ENCODE assay signal across 17 cellular contexts in the genomic region with DNA sequence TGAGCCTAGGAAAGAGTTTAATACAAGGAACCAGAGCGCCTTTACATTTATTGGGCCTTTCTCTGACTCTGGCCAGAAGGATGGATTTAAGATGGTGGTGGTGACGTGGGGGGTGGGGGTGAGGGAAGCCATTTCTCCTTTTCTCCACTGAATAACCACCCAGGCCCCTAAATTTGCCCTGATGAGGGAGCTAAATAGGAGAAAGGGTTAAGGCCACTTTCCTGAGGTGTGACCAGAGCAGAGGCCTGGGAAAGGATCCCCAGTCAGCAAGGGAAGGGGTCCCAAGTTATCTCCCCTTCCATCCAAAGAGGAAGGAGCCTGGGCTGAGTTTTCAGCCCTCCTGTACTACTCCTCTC. TPM values are rescaled to one million over a fixed set of nuclear protein-coding genes. Genes with fewer than 3 reads are reported as not detected.
DNase-seq lines count a peak whose midpoint lies in the region; ATAC-seq and TF ChIP-seq lines count a peak whose summit lies in the region.
"Had no signal": no experiment of that assay in that cellular context is flagged by ENCODE, and none has a peak within 500 bp of the region (broad histone marks: within the 10 kb centered on the region; RNA-seq: fewer than 3 reads in every experiment).

No MANE protein-coding gene starts in this region.

- H3K4me2 ChIP-seq in PC-9 = peak overlapping the region; percentile 96

- no TSS peak for BruUV-seq in PC-9 (replicated peaks; lab: Mats Ljungman, UMichigan)

- TF ChIP-seq POLR2A in transverse colon (IDR thresholded peaks at IDR 0.05) (no peak), GM18505 (IDR thresholded peaks at IDR 0.05; ENCODE audit: borderline replicate concordance, extremely low read depth, insufficient read depth, insufficient read length) (no peak)

- POLR2A ChIA-PET in PC-9 (lab: Charles Lee; ENCODE audit: unreplicated experiment) = no interaction called here

- 0 out of 2 replicates have a peak overlapping the region, but pooled peaks have one; percentile 86 for H2AFZ ChIP-seq in PC-9
- H2AFZ ChIP-seq: hepatocyte had no signal

- TF ChIP-seq CTCF in PC-9 (conservative IDR thresholded peaks at IDR 0.05) (no peak), transverse colon (IDR thresholded peaks at IDR 0.05) (no peak)

- peaks cover 13% of the 10 kb centered on the region; the same call in 1 of the 2 replicates for H3F3A ChIP-seq in PC-9 (ENCODE audit: insufficient read depth, low read depth)

- in situ Hi-C loops in transverse colon (cut with MboI; ENCODE audit: low pct_ligation_motif_present in 1 of 4, low pct_unique_long_range_greater_than_20kb in 1 of 4, low sequenced_read_pairs in 3 of 4) = no loop called here

- H3K36me3 Mint-ChIP-seq in activated T-cell treated with anti-CD3 and anti-CD28 coated beads, Interleukin-2, amount 50 U/mL, for 72 hours (ENCODE audit: insufficient read depth in 2 of 2) = peaks cover 3 to 6% of the 10 kb centered on the region in 2 donors
- H3K36me3 Mint-ChIP-seq in effector memory CD8-positive, alpha-beta T cell (ENCODE audit: insufficient read depth) = peaks cover 5% of the 10 kb centered on the region

- peaks cover 95% of the 10 kb centered on the region for H3K27me3 Mint-ChIP-seq in activated T-cell treated with anti-CD3 and anti-CD28 coated beads, Interleukin-2, amount 50 U/mL, for 72 hours (ENCODE audit: low read depth)
- H3K27me3 Mint-ChIP-seq in effector memory CD8-positive, alpha-beta T cell = peaks cover 84 to 99% of the 10 kb centered on the region in 2 donors

- peak overlapping the region; percentile 95 to 97 for H3K4me3 Mint-ChIP-seq in activated T-cell treated with anti-CD3 and anti-CD28 coated beads, Interleukin-2, amount 50 U/mL, for 72 hours
- H3K4me3 Mint-ChIP-seq in effector memory CD8-positive, alpha-beta T cell = peak overlapping the region; percentile 4 to 88

- no peaks in the 10 kb centered on the region for H3K9me3 ChIP-seq in PC-9 (ENCODE audit: insufficient read depth, low read depth)
- H3K9me3 ChIP-seq in transverse colon = no peaks in the 10 kb centered on the region
- H3K9me3 ChIP-seq: neutrophil had no signal

- peaks cover 8% of the 10 kb centered on the region for H3K4me1 Mint-ChIP-seq in activated T-cell treated with anti-CD3 and anti-CD28 coated beads, Interleukin-2, amount 50 U/mL, for 72 hours (ENCODE audit: low read depth)
- peaks cover 10 to 16% of the 10 kb centered on the region in 2 donors for H3K4me1 Mint-ChIP-seq in effector memory CD8-positive, alpha-beta T cell (ENCODE audit: low read depth in 2 of 2)

- CTCF ChIA-PET in PC-9 (lab: Charles Lee) = interaction anchor here (3.0 kb wide), 1 partner anchor 9 kb away, joined by 9 read pairs; no protein-coding TSS in a partner anchor

- 30 to 59% methylated on average over 2 of the region's 2 CpGs for WGBS in transverse colon (ENCODE audit: low coverage in 1 of 2), 2 donors

- no peaks in the 10 kb centered on the region for H3K9me3 Mint-ChIP-seq in activated T-cell treated with anti-CD3 and anti-CD28 coated beads, Interleukin-2, amount 50 U/mL, for 72 hours
- H3K9me3 Mint-ChIP-seq in effector memory CD8-positive, alpha-beta T cell = no peaks in the 10 kb centered on the region
- H3K9me3 Mint-ChIP-seq: activated B cell treated with CpG ODN at 0.5 μM for 24 hours had no signal

- no peak for DNase-seq in activated T-cell treated with anti-CD3 and anti-CD28 coated beads, Interleukin-2, amount 50 U/mL, for 72 hours
- DNase-seq in activated T-cell treated with anti-CD3 and anti-CD28 coated beads for 4 hours (no peak), PC-9 (no peak), transverse colon (peak; percentile 7), Ammon's horn (ENCODE audit: low spot score) (no peak), GM19238 (ENCODE audit: insufficient read length, low spot score) (no peak)
- no peak for DNase-seq in effector memory CD8-positive, alpha-beta T cell
- DNase-seq: activated B cell treated with CpG ODN at 0.5 μM for 24 hours; central memory CD4-positive, alpha-beta T cell; NCI-H187 treated with DMSO at 0.1 percent for 48 hours; NCI-H446 treated with DMSO at 0.1 percent for 48 hours; NK-92 treated with Interleukin-12 subunit alpha and Interleukin-12 subunit beta, amount 100 ng/mL, for 24 hours had no signal

- H3K27ac ChIP-seq in PC-9 (no peak overlapping the region), transverse colon (peak overlapping the region; percentile 86 to 93 (median 89))
- H3K27ac ChIP-seq: neutrophil had no signal

- H3K9me2 ChIP-seq in PC-9 (ENCODE audit: insufficient read depth) = no peaks in the 10 kb centered on the region

- no peaks in the 10 kb centered on the region; the same call in 1 of the 2 replicates for H4K20me1 ChIP-seq in PC-9 (ENCODE audit: insufficient read depth)

- no peak for TF ChIP-seq EP300 in transverse colon (IDR thresholded peaks at IDR 0.05; ENCODE audit: low read depth)

- H3K4me1 ChIP-seq in PC-9 (replicated peaks; ENCODE audit: insufficient read depth) (peaks cover 3% of the 10 kb centered on the region; the same call in 1 of the 2 replicates), transverse colon (peaks cover 12 to 70% (median 60%) of the 10 kb centered on the region in 4 donors)

- H3K36me3 ChIP-seq in PC-9 (ENCODE audit: low read depth) = no peaks in the 10 kb centered on the region
- no peaks in the 10 kb centered on the region for H3K36me3 ChIP-seq in transverse colon
- H3K36me3 ChIP-seq: neutrophil had no signal

- H3K27ac Mint-ChIP-seq in activated T-cell treated with anti-CD3 and anti-CD28 coated beads, Interleukin-2, amount 50 U/mL, for 72 hours = no peak overlapping the region
- peak overlapping the region in 1 of 2 donors; percentile 81 for H3K27ac Mint-ChIP-seq in effector memory CD8-positive, alpha-beta T cell
- H3K27ac Mint-ChIP-seq: activated B cell treated with CpG ODN at 0.5 μM for 24 hours had no signal

- intact Hi-C loops in PC-9 (cut with micrococcal nuclease; ENCODE audit: unreplicated experiment) (no loop called here), transverse colon (cut with DNase I; ENCODE audit: low total_unique reads) (no loop called here)

- ATAC-seq in activated T-cell treated with anti-CD3 and anti-CD28 coated beads, Interleukin-2, amount 50 U/mL, for 72 hours (replicated peaks in 1 of 2) = no peak
- no peak for ATAC-seq in effector memory CD8-positive, alpha-beta T cell (replicated peaks)
- ATAC-seq in GM18505 (IDR thresholded peaks at IDR 0.05; ENCODE audit: unreplicated experiment) = no peak

- H3K4me3 ChIP-seq in PC-9 (peak overlapping the region; percentile 70; the same call in 1 of the 2 replicates), transverse colon (peak overlapping the region in 1 of 4 donors; percentile 66)
- H3K4me3 ChIP-seq: hepatocyte had no signal

- H3K27me3 ChIP-seq in PC-9 (ENCODE audit: insufficient read depth, low read depth) (peaks cover 29% of the 10 kb centered on the region; the same call in 1 of the 2 replicates), transverse colon (peaks cover 99% of the 10 kb centered on the region)

- no peaks in the 10 kb centered on the region for H3K79me2 ChIP-seq in PC-9 (ENCODE audit: low read depth)
- H3K79me2 ChIP-seq: hepatocyte had no signal

RNA-seq across cellular contexts. Expression of gene HOXB9, which starts 1.1 kb away (rescaled TPM):
- total RNA-seq in activated T-cell treated with anti-CD3 and anti-CD28 coated beads, Interleukin-2, amount 50 U/mL, for 72 hours = 10 to 100 TPM; 15.0 to 23.0 TPM
- total RNA-seq in PC-9 (2021) (0.30 and 0.70 TPM in 2 replicates), transverse colon (10 to 100 TPM; 19.8 to 54.3 (median 29.4) TPM)

RNA-seq across cellular contexts. Expression of gene HOXB8, which starts 12.1 kb away (rescaled TPM):
- not detected for total RNA-seq in activated T-cell treated with anti-CD3 and anti-CD28 coated beads, Interleukin-2, amount 50 U/mL, for 72 hours
- 0.70 and 1.3 TPM in 2 replicates for total RNA-seq in PC-9 (2021)
- 10 to 100 TPM in 2 of 4 donors, 1 to 10 TPM in 2; 1.8 to 21.3 (median 8.9) TPM for total RNA-seq in transverse colon
- total RNA-seq: activated B cell treated with CpG ODN at 0.5 μM for 24 hours; T-helper 2 cell treated with Interferon-gamma antibody and Interleukin-4, amounts not matched to agents 100 ng/mL and 5 ng/mL, for 36 hours had no signal

RNA-seq across cellular contexts. Expression of gene HOXB7, which starts 16.4 kb away (rescaled TPM):
- total RNA-seq in activated T-cell treated with anti-CD3 and anti-CD28 coated beads, Interleukin-2, amount 50 U/mL, for 72 hours = 1 to 10 TPM; 1.3 to 1.6 TPM
- total RNA-seq in PC-9 (2021) = 28.2 and 34.0 TPM in 2 replicates
- total RNA-seq in transverse colon = 10 to 100 TPM in 3 of 4 donors, not detected in 1; 11.2 to 20.9 (median 16.7) TPM

RNA-seq across cellular contexts. Expression of gene HOXB6, which starts 22.4 kb away (rescaled TPM):
- under 1 TPM; 0.24 to 0.51 TPM for total RNA-seq in activated T-cell treated with anti-CD3 and anti-CD28 coated beads, Interleukin-2, amount 50 U/mL, for 72 hours
- total RNA-seq in PC-9 (2021) (27.9 and 30.7 TPM in 2 replicates), transverse colon (10 to 100 TPM; 42.7 to 78.4 (median 62.5) TPM)
- total RNA-seq: activated B cell treated with CpG ODN at 0.5 μM for 24 hours; T-helper 2 cell treated with Interferon-gamma antibody and Interleukin-4, amounts not matched to agents 100 ng/mL and 5 ng/mL, for 36 hours had no signal

RNA-seq across cellular contexts. Expression of gene HOXB5, which starts 33.6 kb away (rescaled TPM):
- total RNA-seq in activated T-cell treated with anti-CD3 and anti-CD28 coated beads, Interleukin-2, amount 50 U/mL, for 72 hours = not detected
- total RNA-seq in PC-9 (2021) = 8.3 and 12.9 TPM in 2 replicates
- total RNA-seq in transverse colon = 10 to 100 TPM; 10.5 to 35.4 (median 18.7) TPM
- total RNA-seq: activated B cell treated with CpG ODN at 0.5 μM for 24 hours, G401 had no signal
